In genomic region chr1:161390559-161390858, GRCh38 we compare ENCODE assay signal across 8 cellular contexts. TPM values are rescaled to one million over a fixed set of nuclear protein-coding genes. Genes with fewer than 3 reads are reported as not detected.
DNase-seq lines count a peak whose midpoint lies in the region; ATAC-seq and TF ChIP-seq lines count a peak whose summit lies in the region.

No MANE protein-coding gene starts in this region.

- ATAC-seq in HG03442 (IDR thresholded peaks at IDR 0.05; ENCODE audit: unreplicated experiment) (peak; percentile 13), GM19328 (IDR thresholded peaks at IDR 0.05; ENCODE audit: unreplicated experiment) (no peak)

- H3K27ac Mint-ChIP-seq in brain (peak overlapping the region; percentile 93 to 97 (median 95)), mesothelial cell of epicardium (peak overlapping the region; percentile 94)

- DNase-seq in DMS153 (lab: John Stamatoyannopoulos, UW): peak; percentile 42
- DNase-seq in mesothelial cell of epicardium (ENCODE audit: low spot score in 2 of 2, unreplicated experiment in 2 of 2): no peak
- no peak for DNase-seq in NCI-H1436 (lab: John Stamatoyannopoulos, UW)
- DNase-seq in NCI-H187 treated with DMSO at 0.1 percent for 48 hours (lab: John Stamatoyannopoulos, UW): no peak
- no peak for DNase-seq in DMS79 (lab: John Stamatoyannopoulos, UW)

- H3K4me3 Mint-ChIP-seq in brain: peak overlapping the region; percentile 87 to 97 (median 96)
- H3K4me3 Mint-ChIP-seq in mesothelial cell of epicardium: peak overlapping the region; percentile 84

- H3K4me1 Mint-ChIP-seq in brain: peaks cover 29% of the 10 kb centered on the region
- H3K4me1 Mint-ChIP-seq in mesothelial cell of epicardium: peaks cover 14% of the 10 kb centered on the region

- H3K9me3 Mint-ChIP-seq in brain (peaks cover 0 to 7% (median 0%) of the 10 kb centered on the region in 5 experiments), mesothelial cell of epicardium (no peaks in the 10 kb centered on the region)

- H3K36me3 Mint-ChIP-seq in brain: peaks cover 14% of the 10 kb centered on the region
- H3K36me3 Mint-ChIP-seq in mesothelial cell of epicardium: no peaks in the 10 kb centered on the region

- no peak for TF ChIP-seq CTCF in brain (conservative IDR thresholded peaks at IDR 0.05)
- TF ChIP-seq CTCF in mesothelial cell of epicardium (IDR thresholded peaks at IDR 0.05; ENCODE audit: unreplicated experiment): no peak

- peaks cover 13% of the 10 kb centered on the region for H3K27me3 Mint-ChIP-seq in brain
- H3K27me3 Mint-ChIP-seq in mesothelial cell of epicardium (ENCODE audit: low read depth): peaks cover 2% of the 10 kb centered on the region

RNA-seq across cellular contexts. Expression of gene CFAP126, which starts 22.8 kb away (rescaled TPM):
- polyA plus RNA-seq in brain (ENCODE audit: insufficient read depth, low read depth, low replicate concordance): 1.4 TPM
- total RNA-seq in mesothelial cell of epicardium: not detected in 3 replicates
